In the genomic region with DNA sequence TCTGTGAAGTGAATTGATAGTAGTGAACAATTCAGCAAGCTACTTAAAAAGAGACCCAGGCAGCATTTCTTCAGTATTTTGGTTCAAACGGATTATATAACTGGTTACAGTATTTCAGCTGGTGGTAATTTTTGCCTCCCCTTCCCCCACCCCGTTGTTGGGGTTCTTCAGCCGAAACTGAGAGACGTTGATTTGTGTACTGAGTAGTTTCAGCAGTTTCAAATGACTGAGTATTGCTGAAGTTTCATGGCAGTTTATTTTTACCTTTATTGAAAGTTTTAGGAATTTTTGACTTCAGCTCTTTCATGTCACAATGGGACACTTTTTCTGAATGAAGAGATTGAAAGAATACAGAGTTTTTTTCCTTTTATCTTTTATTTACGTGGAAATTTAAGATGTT, we compare ENCODE assay signal across 8 cellular contexts. TPM values are rescaled to one million over a fixed set of nuclear protein-coding genes. Genes with fewer than 3 reads are reported as not detected.
DNase-seq lines count a peak whose midpoint lies in the region; FAIRE-seq and TF ChIP-seq lines count a peak whose summit lies in the region.

No MANE protein-coding gene starts in this region.

- H3K4me3 ChIP-seq in left ventricle myocardium inferior (peak overlapping the region; percentile 87), WI38 (ENCODE audit: low read depth, low read length) (peak overlapping the region; percentile 97), endothelial cell of umbilical vein (replicated peaks in 1 of 3; ENCODE audit: insufficient read depth in 1 of 3, low read depth in 1 of 3, low read length in 3 of 3) (peak overlapping the region; percentile 36 to 86 (median 63)), neutrophil (ENCODE audit: low read depth in 1 of 2, low read length in 1 of 2) (peak overlapping the region; percentile 97 to 99)

- no peaks in the 10 kb centered on the region for H3K27me3 ChIP-seq in left ventricle myocardium inferior (ENCODE audit: low read depth)
- no peaks in the 10 kb centered on the region for H3K27me3 ChIP-seq in endothelial cell of umbilical vein (ENCODE audit: control insufficient read depth in 2 of 2, insufficient read depth in 2 of 2, low read length in 2 of 2)
- no peaks in the 10 kb centered on the region for H3K27me3 ChIP-seq in neutrophil

- TF ChIP-seq CTCF in left ventricle myocardium inferior (IDR thresholded peaks at IDR 0.05; ENCODE audit: borderline replicate concordance), result no peak
- no peak for TF ChIP-seq CTCF in WI38 (IDR thresholded peaks at IDR 0.05; ENCODE audit: low read depth, low read length)
- TF ChIP-seq CTCF in endothelial cell of umbilical vein (IDR thresholded peaks at IDR 0.05; ENCODE audit: extremely low read depth in 1 of 2, insufficient read depth in 1 of 2, low read depth in 1 of 2, low read length in 2 of 2), result no peak
- TF ChIP-seq CTCF in neutrophil (IDR thresholded peaks at IDR 0.05), result no peak

- H3K4me1 ChIP-seq in left ventricle myocardium inferior, result peaks cover 78% of the 10 kb centered on the region
- peaks cover 41% of the 10 kb centered on the region for H3K4me1 ChIP-seq in endothelial cell of umbilical vein (ENCODE audit: control insufficient read depth, extremely low read depth, insufficient read depth, low read length)
- H3K4me1 ChIP-seq in neutrophil (ENCODE audit: control insufficient read depth in 1 of 2, insufficient read depth in 1 of 2, low read depth in 1 of 2, low read length in 1 of 2), result peaks cover 74 to 75% of the 10 kb centered on the region in 2 experiments

- H3K36me3 ChIP-seq in left ventricle myocardium inferior (no peaks in the 10 kb centered on the region), endothelial cell of umbilical vein (ENCODE audit: control insufficient read depth in 2 of 2, extremely low read depth in 1 of 2, insufficient read depth in 2 of 2, low read length in 2 of 2) (no peaks in the 10 kb centered on the region), neutrophil (peaks cover 5% of the 10 kb centered on the region)

- POLR2A ChIA-PET in endothelial cell of umbilical vein (lab: Charles Lee), result no interaction called here

- FAIRE-seq in endothelial cell of umbilical vein (lab: Jason Lieb, UNC) (peak; percentile 55), GM19239 (lab: Jason Lieb, UNC) (no peak)

- intact Hi-C loops in left ventricle myocardium inferior (cut with micrococcal nuclease) (no loop called here), cardiac septum (cut with DNase I) (loop anchor here (10.0 kb wide), 2 partner anchors 1181 to 2001 kb away; a partner anchor contains a TSS), endothelial cell of umbilical vein (cut with micrococcal nuclease) (loop anchor here (10.0 kb wide), 1 partner anchor 319 kb away; no protein-coding TSS in a partner anchor)

- TF ChIP-seq POLR2A in endothelial cell of umbilical vein (IDR thresholded peaks at IDR 0.05; ENCODE audit: low read depth, low read length), result no peak

- peak overlapping the region; percentile 98 for H3K4me2 ChIP-seq in endothelial cell of umbilical vein (ENCODE audit: insufficient read depth, low read length)

- TSS peak; percentile 26 for BruUV-seq in endothelial cell of umbilical vein (replicated peaks; lab: Mats Ljungman, UMichigan)

- H3K79me2 ChIP-seq in endothelial cell of umbilical vein (ENCODE audit: control insufficient read depth, insufficient read depth, low read length), result peaks cover 65% of the 10 kb centered on the region

- H4K20me1 ChIP-seq in endothelial cell of umbilical vein (replicated peaks; ENCODE audit: control insufficient read depth, extremely low read depth, insufficient read depth, low read length), result peaks cover 20% of the 10 kb centered on the region

- DNase-seq in left ventricle myocardium inferior (no peak), cardiac septum (ENCODE audit: low spot score) (no peak), endothelial cell of umbilical vein (ENCODE audit: low read depth, low spot score) (peak; percentile 28), COLO668 (lab: John Stamatoyannopoulos, UW; ENCODE audit: unreplicated experiment) (no peak), GM19239 (ENCODE audit: insufficient read length, low spot score) (no peak), NCI-H2196 (lab: John Stamatoyannopoulos, UW; ENCODE audit: unreplicated experiment) (no peak)

- no peaks in the 10 kb centered on the region for H3K9me1 ChIP-seq in endothelial cell of umbilical vein (replicated peaks; ENCODE audit: control insufficient read depth, extremely low read depth, insufficient read depth, low read length)

- H2AFZ ChIP-seq in endothelial cell of umbilical vein (ENCODE audit: low read depth, low read length), result no peak overlapping the region

- H3K9ac ChIP-seq in endothelial cell of umbilical vein (replicated peaks; ENCODE audit: extremely low read depth, insufficient read depth, low read length), result peak overlapping the region; percentile 99

- CTCF ChIA-PET in endothelial cell of umbilical vein (lab: Charles Lee), result interaction anchor here (0.7 to 1.6 kb wide), 4 partner anchors 38 to 324 kb away, joined by 3 to 4 read pairs (median 3); no protein-coding TSS in a partner anchor

- no peaks in the 10 kb centered on the region for H3K9me3 ChIP-seq in left ventricle myocardium inferior (replicated peaks)
- no peaks in the 10 kb centered on the region for H3K9me3 ChIP-seq in endothelial cell of umbilical vein (replicated peaks; ENCODE audit: control insufficient read depth, insufficient read depth, low read length)
- H3K9me3 ChIP-seq in neutrophil, result no peaks in the 10 kb centered on the region

- dilution Hi-C loops in endothelial cell of umbilical vein (cut with MboI; ENCODE audit: extremely low pct_ligation_motif_present, low sequenced_read_pairs), result no loop called here

- H3K27ac ChIP-seq in left ventricle myocardium inferior (replicated peaks) (peak overlapping the region; percentile 97), endothelial cell of umbilical vein (ENCODE audit: insufficient read depth, low read depth, low read length) (peak overlapping the region; percentile 94), neutrophil (peak overlapping the region; percentile 99)

TF ChIP-seq in endothelial cell of umbilical vein, 7 proteins besides CTCF, POLR2A, EP300 and RAD21:
- TF ChIP-seq POLR2AphosphoS5 (IDR thresholded peaks at IDR 0.05; ENCODE audit: insufficient read depth, low read depth, low read length), result no peak
- no peak for TF ChIP-seq GATA2 (IDR thresholded peaks at IDR 0.05; ENCODE audit: insufficient read depth, insufficient read length, low read depth, low read length)
- no peak for TF ChIP-seq JUN (IDR thresholded peaks at IDR 0.05; ENCODE audit: borderline replicate concordance, insufficient read depth, insufficient read length, low read depth)
- no peak for TF ChIP-seq FOS (IDR thresholded peaks at IDR 0.05; ENCODE audit: borderline replicate concordance, insufficient read depth, low read length)

RNA-seq across cellular contexts. Expression of a gene that starts 1.7 kb away (rescaled TPM):
- 47.4 TPM for total RNA-seq in left ventricle myocardium inferior
- total RNA-seq in cardiac septum, result 49.0 TPM
- 48.2 and 57.4 TPM in 2 replicates for total RNA-seq in endothelial cell of umbilical vein
- polyA plus RNA-seq in endothelial cell of umbilical vein, result 8.7 and 11.7 TPM in 2 replicates
- 23.1 and 24.7 TPM in 2 replicates for polyA plus RNA-seq in endothelial cell of umbilical vein (2011; cell fraction: cytosol; rRNA removed)
- 46.3 and 68.2 TPM in 2 replicates for polyA plus RNA-seq in endothelial cell of umbilical vein (2011; cell fraction: nucleus; rRNA removed)
- 33.7 and 39.6 TPM in 2 replicates for polyA plus RNA-seq in endothelial cell of umbilical vein (2012)
- 14.3 and 17.8 TPM in 2 replicates for polyA minus RNA-seq in endothelial cell of umbilical vein
- 18.6 TPM for polyA minus RNA-seq in endothelial cell of umbilical vein (2011; cell fraction: cytosol; rRNA and poly(A)+ RNA removed)
- polyA minus RNA-seq in endothelial cell of umbilical vein (2011; cell fraction: nucleus; rRNA and poly(A)+ RNA removed), result 31.6 and 45.9 TPM in 2 replicates
